ENCODE assay signal across 33 cellular contexts in genomic region chr5:132547269-132547668, GRCh38. TPM values are rescaled to one million over a fixed set of nuclear protein-coding genes. Genes with fewer than 3 reads are reported as not detected.
"Had no signal": no experiment of that assay in that cellular context is flagged by ENCODE, and none has a peak within 500 bp of the region (broad histone marks: within the 10 kb centered on the region; RNA-seq: fewer than 3 reads in every experiment).

No MANE protein-coding gene starts in this region.

- H3K27ac ChIP-seq: brain microvascular endothelial cell, esophagus muscularis mucosa, foreskin keratinocyte, gastrocnemius medialis, heart left ventricle, WERI-Rb-1 had no signal

- H3K9me3 Mint-ChIP-seq: activated B cell treated with CpG ODN at 0.5 μM for 24 hours; activated CD8-positive, alpha-beta T cell treated with anti-CD3 and anti-CD28 coated beads for 36 hours; activated T-cell treated with anti-CD3 and anti-CD28 coated beads, Interleukin-2, amount 50 U/mL, for 4 hours; effector memory CD8-positive, alpha-beta T cell had no signal

- H3K27me3 Mint-ChIP-seq: activated naive CD8-positive, alpha-beta T cell; effector memory CD8-positive, alpha-beta T cell had no signal

- H3K4me3 Mint-ChIP-seq: activated B cell treated with CpG ODN at 0.5 μM for 24 hours; activated CD8-positive, alpha-beta T cell treated with anti-CD3 and anti-CD28 coated beads for 36 hours; activated naive CD8-positive, alpha-beta T cell; activated T-cell treated with anti-CD3 and anti-CD28 coated beads, Interleukin-2, amount 50 U/mL, for 4 hours; effector memory CD8-positive, alpha-beta T cell had no signal

- FAIRE-seq: astrocyte, bronchial epithelial cell, colon had no signal

- ATAC-seq: activated CD8-positive, alpha-beta T cell treated with anti-CD3 and anti-CD28 coated beads for 36 hours; activated T-cell treated with anti-CD3 and anti-CD28 coated beads, Interleukin-2, amount 50 U/mL, for 4 hours; effector memory CD8-positive, alpha-beta T cell; foreskin keratinocyte; gastrocnemius medialis; heart left ventricle had no signal

- H3K36me3 Mint-ChIP-seq: activated naive CD8-positive, alpha-beta T cell had no signal

- H3K27ac Mint-ChIP-seq: activated B cell treated with CpG ODN at 0.5 μM for 24 hours; activated CD8-positive, alpha-beta T cell treated with anti-CD3 and anti-CD28 coated beads for 36 hours; activated naive CD8-positive, alpha-beta T cell; effector memory CD8-positive, alpha-beta T cell had no signal

- DNase-seq: activated B cell treated with CpG ODN at 0.5 μM for 24 hours; activated CD4-positive, alpha-beta T cell treated with anti-CD3 and anti-CD28 coated beads for 4 hours; activated CD4-positive, alpha-beta T cell treated with anti-CD3 and anti-CD28 coated beads, Interleukin-2, amount 50 U/mL, for 1 hour; activated CD4-positive, alpha-beta T cell treated with anti-CD3 and anti-CD28 coated beads, Interleukin-2, amount 50 U/mL, for 48 hours; activated CD4-positive, CD25-positive, alpha-beta regulatory T cell treated with anti-CD3 and anti-CD28 coated beads, Interleukin-2, amount 50 U/mL, for 72 hours; activated CD8-positive, alpha-beta memory T cell treated with anti-CD3 and anti-CD28 coated beads for 24 hours; activated CD8-positive, alpha-beta T cell treated with anti-CD3 and anti-CD28 coated beads for 36 hours; activated effector memory CD4-positive, alpha-beta T cell treated with Interleukin-2 at 50 U/mL for 16 hours; activated gamma-delta T cell treated with Interleukin-2 at 50 U/mL for 16 hours; activated naive CD4-positive, alpha-beta T cell treated with anti-CD3 and anti-CD28 coated beads, Interleukin-2, amount 50 U/mL, for 16 hours; activated naive CD4-positive, alpha-beta T cell treated with Interleukin-2 at 50 U/mL for 16 hours; activated T-cell treated with anti-CD3 and anti-CD28 coated beads, Interleukin-2, amount 50 U/mL, for 4 hours; amniotic stem cell; anterior cingulate cortex; brain microvascular endothelial cell; cortex of kidney; dermis blood vessel endothelial cell; effector CD4-positive, alpha-beta T cell; effector memory CD8-positive, alpha-beta T cell; erythroblast; foreskin keratinocyte; gastrocnemius medialis; glutamatergic neuron; heart left ventricle; T1000; WERI-Rb-1 had no signal

RNA-seq across cellular contexts. Expression of gene IL5, which starts 3.9 kb away (rescaled TPM):
- total RNA-seq: activated B cell treated with CpG ODN at 0.5 μM for 24 hours, astrocyte, bronchial epithelial cell, cardiac septum, chondrocyte, dermis blood vessel endothelial cell, esophagus muscularis mucosa, foreskin keratinocyte, gastrocnemius medialis, heart left ventricle had no signal
- polyA plus RNA-seq: foreskin keratinocyte, heart left ventricle had no signal
